Comparison of ENCODE assay signal across 14 cellular contexts in the genomic region with DNA sequence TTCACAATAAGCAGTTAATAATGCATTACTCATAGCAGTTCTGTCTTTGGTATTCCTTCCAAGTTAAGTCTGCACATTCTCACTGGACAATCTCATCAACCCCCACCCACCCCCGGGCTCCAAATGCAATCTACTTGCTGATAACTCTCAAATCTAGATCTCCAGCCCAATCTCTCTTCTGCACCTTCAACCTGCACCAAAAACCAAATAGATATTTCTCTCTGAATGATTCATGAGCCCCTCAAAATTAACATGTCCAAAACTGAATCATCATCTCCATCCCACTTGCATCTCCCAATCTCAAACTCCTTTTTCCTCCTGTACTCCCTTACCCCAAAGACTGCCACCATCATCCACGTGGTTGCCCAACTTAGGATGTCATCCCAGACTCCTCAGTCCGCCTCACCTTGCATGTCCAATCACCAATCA. TPM values are rescaled to one million over a fixed set of nuclear protein-coding genes. Genes with fewer than 3 reads are reported as not detected.
DNase-seq lines count a peak whose midpoint lies in the region; ATAC-seq and TF ChIP-seq lines count a peak whose summit lies in the region.
"Had no signal": no experiment of that assay in that cellular context is flagged by ENCODE, and none has a peak within 500 bp of the region (broad histone marks: within the 10 kb centered on the region; RNA-seq: fewer than 3 reads in every experiment).

No MANE protein-coding gene starts in this region.

- H3K27me3 Mint-ChIP-seq in CD8-positive, alpha-beta T cell (ENCODE audit: low read depth): peaks cover 2% of the 10 kb centered on the region
- H3K27me3 Mint-ChIP-seq in neural crest cell (ENCODE audit: low read depth): no peaks in the 10 kb centered on the region

- H3K4me1 Mint-ChIP-seq in CD8-positive, alpha-beta T cell (ENCODE audit: low read depth): peaks cover 27% of the 10 kb centered on the region
- H3K4me1 Mint-ChIP-seq in neural crest cell: peaks cover 43% of the 10 kb centered on the region

- H3K9me2 ChIP-seq in Karpas-422 (replicated peaks; ENCODE audit: insufficient read depth, low read length): no peaks in the 10 kb centered on the region

- no peak for ATAC-seq in CD8-positive, alpha-beta T cell
- ATAC-seq in HG03045 (IDR thresholded peaks at IDR 0.05; ENCODE audit: unreplicated experiment): no peak
- ATAC-seq: activated T-cell treated with anti-CD3 and anti-CD28 coated beads, Interleukin-2, amount 50 U/mL, for 72 hours; left cardiac atrium had no signal

- TF ChIP-seq CTCF in CD8-positive, alpha-beta T cell (IDR thresholded peaks at IDR 0.05): no peak
- TF ChIP-seq CTCF in epithelial cell of esophagus (IDR thresholded peaks at IDR 0.05; ENCODE audit: insufficient read depth, low read depth, low read length, missing control alignments): no peak
- TF ChIP-seq CTCF in neural crest cell (conservative IDR thresholded peaks at IDR 0.05): no peak

- no peaks in the 10 kb centered on the region for H3K4me1 ChIP-seq in CD8-positive, alpha-beta T cell (ENCODE audit: insufficient read depth, low read length)
- H3K4me1 ChIP-seq in HAP-1: peaks cover 37% of the 10 kb centered on the region
- peaks cover 5% of the 10 kb centered on the region for H3K4me1 ChIP-seq in Karpas-422 (ENCODE audit: low read length)

- POLR2A ChIA-PET in CD8-positive, alpha-beta T cell (lab: Charles Lee): no interaction called here

- no peaks in the 10 kb centered on the region for H3K36me3 ChIP-seq in CD8-positive, alpha-beta T cell (ENCODE audit: insufficient read depth, low read length)
- H3K36me3 ChIP-seq in HAP-1 (replicated peaks): no peaks in the 10 kb centered on the region
- no peaks in the 10 kb centered on the region for H3K36me3 ChIP-seq in Karpas-422 (ENCODE audit: insufficient read depth, low read length)

- H3K4me3 ChIP-seq in CD8-positive, alpha-beta T cell (ENCODE audit: low read depth, low read length): no peak overlapping the region
- no peak overlapping the region for H3K4me3 ChIP-seq in epithelial cell of esophagus (ENCODE audit: low read length)
- no peak overlapping the region for H3K4me3 ChIP-seq in HAP-1
- no peak overlapping the region for H3K4me3 ChIP-seq in Karpas-422 (ENCODE audit: low read length)

- no peaks in the 10 kb centered on the region for H3K9me3 ChIP-seq in CD8-positive, alpha-beta T cell (ENCODE audit: low read length)
- H3K9me3 ChIP-seq in HAP-1 (no peaks in the 10 kb centered on the region), Karpas-422 (ENCODE audit: low read length) (no peaks in the 10 kb centered on the region)

- H3K4me3 Mint-ChIP-seq in CD8-positive, alpha-beta T cell: no peak overlapping the region
- H3K4me3 Mint-ChIP-seq in neural crest cell: peak overlapping the region; percentile 70
- H3K4me3 Mint-ChIP-seq: activated T-cell treated with anti-CD3 and anti-CD28 coated beads, Interleukin-2, amount 50 U/mL, for 72 hours had no signal

- H3K9ac ChIP-seq in Karpas-422 (ENCODE audit: low read length): no peak overlapping the region

- H3K36me3 Mint-ChIP-seq in CD8-positive, alpha-beta T cell: peaks cover 6% of the 10 kb centered on the region
- no peaks in the 10 kb centered on the region for H3K36me3 Mint-ChIP-seq in neural crest cell (ENCODE audit: low read depth)

- DNase-seq in CD8-positive, alpha-beta T cell: no peak
- DNase-seq in M059J (ENCODE audit: low read depth) (peak; percentile 11), epithelial cell of esophagus (ENCODE audit: low read depth) (peak; percentile 49), neural crest cell (ENCODE audit: low read depth, low spot score) (no peak), HAP-1 (ENCODE audit: low spot score in 2 of 2) (no peak), Karpas-422 (no peak), SKM-1 (lab: John Stamatoyannopoulos, UW; ENCODE audit: unreplicated experiment) (no peak)
- DNase-seq: activated CD4-positive, alpha-beta T cell treated with anti-CD3 and anti-CD28 coated beads for 48 hours; activated T-cell treated with anti-CD3 and anti-CD28 coated beads, Interleukin-2, amount 50 U/mL, for 72 hours; COR-L47; left cardiac atrium; NCI-H1436 treated with DMSO at 0.1 percent for 48 hours; NCI-H526 treated with DMSO at 0.1 percent for 48 hours had no signal

- H3K79me2 ChIP-seq in Karpas-422 (ENCODE audit: low read length): no peaks in the 10 kb centered on the region

- no peak overlapping the region for H3K4me2 ChIP-seq in Karpas-422 (ENCODE audit: low read depth, low read length, poor library complexity, severe bottlenecking)

- H4K20me1 ChIP-seq in Karpas-422 (ENCODE audit: insufficient read depth, low read depth, low read length): no peaks in the 10 kb centered on the region

- in situ Hi-C loops in HAP-1 (cut with MboI; ENCODE audit: low sequenced_read_pairs): no loop called here

- intact Hi-C loops in CD8-positive, alpha-beta T cell (cut with DNase I, micrococcal nuclease): loop anchor here (5.0 to 10.0 kb wide), 3 partner anchors 97 to 251 kb away; partner anchors contain the start of genes ATG4C (in 2 of the 2) and USP1 (in 2 of the 2)

- no peaks in the 10 kb centered on the region for H3K27me3 ChIP-seq in CD8-positive, alpha-beta T cell (ENCODE audit: insufficient read depth, low read length)
- no peaks in the 10 kb centered on the region for H3K27me3 ChIP-seq in HAP-1 (ENCODE audit: low read depth)
- no peaks in the 10 kb centered on the region for H3K27me3 ChIP-seq in Karpas-422 (ENCODE audit: low read length)

- H2AFZ ChIP-seq in Karpas-422 (ENCODE audit: low read length): no peak overlapping the region

- peak overlapping the region; percentile 0 for H3K27ac Mint-ChIP-seq in CD8-positive, alpha-beta T cell
- H3K27ac Mint-ChIP-seq in neural crest cell (ENCODE audit: unreplicated experiment): no peak overlapping the region
- H3K27ac Mint-ChIP-seq: activated T-cell treated with anti-CD3 and anti-CD28 coated beads, Interleukin-2, amount 50 U/mL, for 72 hours had no signal

- H3K9me3 Mint-ChIP-seq in CD8-positive, alpha-beta T cell: no peaks in the 10 kb centered on the region
- no peaks in the 10 kb centered on the region for H3K9me3 Mint-ChIP-seq in neural crest cell
- H3K9me3 Mint-ChIP-seq: activated T-cell treated with anti-CD3 and anti-CD28 coated beads, Interleukin-2, amount 50 U/mL, for 72 hours had no signal

- no peak overlapping the region for H3K27ac ChIP-seq in CD8-positive, alpha-beta T cell (ENCODE audit: low read depth, low read length)
- H3K27ac ChIP-seq in Karpas-422 (ENCODE audit: low read length): no peak overlapping the region

- CTCF ChIA-PET in CD8-positive, alpha-beta T cell (lab: Charles Lee): no interaction called here

RNA-seq across cellular contexts. Expression of gene DOCK7, which starts 2.7 kb away (rescaled TPM):
- 1 to 10 TPM; 3.9 to 7.4 TPM for total RNA-seq in CD8-positive, alpha-beta T cell
- 22.6 and 48.4 TPM in 2 replicates for total RNA-seq in M059J (2014; rRNA removed; shearing (Covaris generic))
- 79.8 and 92.0 TPM in 2 replicates for total RNA-seq in neural crest cell
- total RNA-seq in Karpas-422 (2014; rRNA removed; shearing (Covaris generic); ENCODE audit: low replicate concordance): 0.11 TPM in 1 of 2 replicates, not detected in the other

Comparison
In these comparisons a context has a peak if more than half of its experiments do, and no peak if none do; other contexts are left out.
1. DNase-seq: peak in M059J (single experiment) and epithelial cell of esophagus (single experiment); none in CD8-positive, alpha-beta T cell (0 of 7), neural crest cell (single experiment), HAP-1 (0 of 2), Karpas-422 (single experiment) and SKM-1 (single experiment).